Comparison of ENCODE assay signal across 11 cellular contexts in genomic region chr5:122163151-122164069, GRCh38. TPM values are rescaled to one million over a fixed set of nuclear protein-coding genes. Genes with fewer than 3 reads are reported as not detected.
DNase-seq lines count a peak whose midpoint lies in the region; ATAC-seq and TF ChIP-seq lines count a peak whose summit lies in the region.
"Had no signal": no experiment of that assay in that cellular context is flagged by ENCODE, and none has a peak within 500 bp of the region (broad histone marks: within the 10 kb centered on the region; RNA-seq: fewer than 3 reads in every experiment).

No MANE protein-coding gene starts in this region.

- CTCF ChIA-PET in activated naive CD4-positive, alpha-beta T cell treated with anti-CD3 and anti-CD28 coated beads, Interleukin-2, amount 10 ng/mL, durations not matched to agents 7 days and 5 days (lab: Charles Lee) = interaction anchor here (0.8 kb wide), 1 partner anchor 213 kb away, joined by 5 read pairs; no protein-coding TSS in a partner anchor

- DNase-seq in HFFc6 (peak; percentile 87), left cardiac atrium (no peak), superior temporal gyrus (ENCODE audit: extremely low spot score) (peak; percentile 45), NCI-H510A treated with DMSO at 0.1 percent for 48 hours (lab: John Stamatoyannopoulos, UW) (no peak)
- no peak for DNase-seq in activated effector memory CD4-positive, alpha-beta T cell treated with Interleukin-2 at 50 U/mL for 16 hours
- no peak for DNase-seq in activated naive CD4-positive, alpha-beta T cell treated with anti-CD3 and anti-CD28 coated beads, Interleukin-2, amount 10 ng/mL, durations not matched to agents 7 days and 5 days
- DNase-seq: activated gamma-delta T cell had no signal

- ATAC-seq in activated T-helper 17 cell treated with anti-CD3 and anti-CD28 coated beads, Interleukin-2, amount 50 U/mL, for 72 hours (replicated peaks) = peak; percentile 50
- peak; percentile 83 to 92 for ATAC-seq in left cardiac atrium
- no peak for ATAC-seq in GM18520 (IDR thresholded peaks at IDR 0.05; ENCODE audit: unreplicated experiment)

- intact Hi-C loops in left cardiac atrium (cut with DNase I) = no loop called here

- no peaks in the 10 kb centered on the region for H3K36me3 Mint-ChIP-seq in HFFc6 (ENCODE audit: low read depth)
- no peaks in the 10 kb centered on the region for H3K36me3 Mint-ChIP-seq in activated T-helper 17 cell treated with anti-CD3 and anti-CD28 coated beads, Interleukin-2, amount 50 U/mL, for 72 hours (ENCODE audit: low read depth)
- no peaks in the 10 kb centered on the region for H3K36me3 Mint-ChIP-seq in activated naive CD4-positive, alpha-beta T cell treated with anti-CD3 and anti-CD28 coated beads, Interleukin-2, amount 10 ng/mL, durations not matched to agents 7 days and 5 days

- peak overlapping the region; percentile 83 for H3K27ac Mint-ChIP-seq in HFFc6
- H3K27ac Mint-ChIP-seq in activated T-helper 17 cell treated with anti-CD3 and anti-CD28 coated beads, Interleukin-2, amount 50 U/mL, for 72 hours = no peak overlapping the region
- H3K27ac Mint-ChIP-seq in activated naive CD4-positive, alpha-beta T cell treated with anti-CD3 and anti-CD28 coated beads, Interleukin-2, amount 10 ng/mL, durations not matched to agents 7 days and 5 days = no peak overlapping the region

- peaks cover 54% of the 10 kb centered on the region for H3K4me1 Mint-ChIP-seq in HFFc6 (ENCODE audit: low read depth)
- H3K4me1 Mint-ChIP-seq in activated T-helper 17 cell treated with anti-CD3 and anti-CD28 coated beads, Interleukin-2, amount 50 U/mL, for 72 hours = no peaks in the 10 kb centered on the region
- no peaks in the 10 kb centered on the region for H3K4me1 Mint-ChIP-seq in activated naive CD4-positive, alpha-beta T cell treated with anti-CD3 and anti-CD28 coated beads, Interleukin-2, amount 10 ng/mL, durations not matched to agents 7 days and 5 days

- no peaks in the 10 kb centered on the region; the same call in 1 of the 2 replicates for H3K27me3 Mint-ChIP-seq in HFFc6 (ENCODE audit: insufficient read depth)
- peaks cover 8% of the 10 kb centered on the region for H3K27me3 Mint-ChIP-seq in activated T-helper 17 cell treated with anti-CD3 and anti-CD28 coated beads, Interleukin-2, amount 50 U/mL, for 72 hours
- no peaks in the 10 kb centered on the region for H3K27me3 Mint-ChIP-seq in activated naive CD4-positive, alpha-beta T cell treated with anti-CD3 and anti-CD28 coated beads, Interleukin-2, amount 10 ng/mL, durations not matched to agents 7 days and 5 days

- peak overlapping the region; percentile 68 for H3K4me3 Mint-ChIP-seq in HFFc6
- H3K4me3 Mint-ChIP-seq in activated T-helper 17 cell treated with anti-CD3 and anti-CD28 coated beads, Interleukin-2, amount 50 U/mL, for 72 hours = no peak overlapping the region
- H3K4me3 Mint-ChIP-seq in activated naive CD4-positive, alpha-beta T cell treated with anti-CD3 and anti-CD28 coated beads, Interleukin-2, amount 10 ng/mL, durations not matched to agents 7 days and 5 days = no peak overlapping the region

- no peak for TF ChIP-seq CTCF in HFFc6 (IDR thresholded peaks at IDR 0.05)

- H3K9me3 Mint-ChIP-seq in HFFc6 = no peaks in the 10 kb centered on the region
- H3K9me3 Mint-ChIP-seq in activated T-helper 17 cell treated with anti-CD3 and anti-CD28 coated beads, Interleukin-2, amount 50 U/mL, for 72 hours = no peaks in the 10 kb centered on the region
- no peaks in the 10 kb centered on the region for H3K9me3 Mint-ChIP-seq in activated naive CD4-positive, alpha-beta T cell treated with anti-CD3 and anti-CD28 coated beads, Interleukin-2, amount 10 ng/mL, durations not matched to agents 7 days and 5 days

RNA-seq across cellular contexts. Expression of gene ZNF474, which starts 34.1 kb away (rescaled TPM):
- total RNA-seq in HFFc6 (2021; fragmentation: NEBNext Ultra II Directional; extraction: Animal tissue kit (Norgen Biotek cat#: 25700)) = under 1 TPM in 5 of 6 experiments, not detected in 1; 0.10 to 0.28 (median 0.16) TPM
- total RNA-seq in activated T-helper 17 cell treated with anti-CD3 and anti-CD28 coated beads, Interleukin-2, amount 50 U/mL, for 72 hours = not detected
- total RNA-seq in left cardiac atrium = under 1 TPM in 1 of 2 donors, not detected in 1; 0.16 TPM
- total RNA-seq: lung microvascular endothelial cell, SK-MEL-5 had no signal

Comparison
In these comparisons a context has a peak if more than half of its experiments do, and no peak if none do; other contexts are left out.
1. DNase-seq: peak in HFFc6 (single experiment) and superior temporal gyrus (single experiment); none in left cardiac atrium (single experiment), activated effector memory CD4-positive, alpha-beta T cell treated with Interleukin-2 at 50 U/mL for 16 hours (single experiment), NCI-H510A treated with DMSO at 0.1 percent for 48 hours (single experiment) and activated naive CD4-positive, alpha-beta T cell treated with anti-CD3 and anti-CD28 coated beads, Interleukin-2, amount 10 ng/mL, durations not matched to agents 7 days and 5 days (single experiment).